ENCODE assay signal across 26 cellular contexts in the genomic region with DNA sequence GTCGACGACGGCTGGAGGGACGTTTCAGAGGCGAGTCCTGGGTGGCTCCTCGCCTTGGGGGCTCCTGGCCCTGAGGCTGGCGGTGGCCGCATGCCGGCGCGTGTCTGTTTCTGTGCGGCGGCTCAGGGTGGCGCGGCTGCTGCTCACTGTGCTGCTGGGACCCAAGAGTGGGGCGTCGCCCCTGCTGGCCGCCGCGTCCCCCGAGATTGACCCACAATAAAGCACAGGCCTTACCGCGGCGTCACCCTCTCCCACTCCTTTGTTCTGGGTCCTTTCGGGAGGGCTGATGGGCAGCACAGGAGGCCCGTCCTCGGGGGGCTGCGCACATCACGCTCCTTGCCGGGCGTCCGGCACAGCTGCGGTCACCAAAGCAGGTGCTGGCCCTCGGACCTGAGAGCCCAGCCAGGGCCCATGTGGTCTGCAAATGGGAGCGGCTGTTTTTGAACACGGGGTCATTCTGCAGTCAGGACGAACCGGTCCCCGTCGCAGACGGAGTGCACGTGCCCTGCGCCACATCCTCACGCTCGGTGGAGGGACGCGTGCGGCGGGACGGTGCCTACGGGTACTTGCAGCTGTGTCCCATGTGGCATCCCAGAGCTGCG.
"Had no signal": no experiment of that assay in that cellular context is flagged by ENCODE, and none has a peak within 500 bp of the region (broad histone marks: within the 10 kb centered on the region; RNA-seq: fewer than 3 reads in every experiment).

No MANE protein-coding gene starts in this region.

- H3K4me2 ChIP-seq: smooth muscle cell had no signal

- H3K27me3 ChIP-seq: ascending aorta, brain microvascular endothelial cell, sigmoid colon had no signal

- DNase-seq: activated CD4-positive, alpha-beta T cell treated with anti-CD3 and anti-CD28 coated beads, Interleukin-2, amount 10 ng/mL, durations not matched to agents 7 days and 5 days; activated CD4-positive, CD25-positive, alpha-beta regulatory T cell treated with anti-CD3 and anti-CD28 coated beads, Interleukin-2, amount 50 U/mL, for 72 hours; activated CD8-positive, alpha-beta memory T cell treated with anti-CD3 and anti-CD28 coated beads, Interleukin-2, amount 10 ng/mL, durations not matched to agents 7 days and 5 days; activated CD8-positive, alpha-beta T cell treated with anti-CD3 and anti-CD28 coated beads for 36 hours; activated gamma-delta T cell treated with Interleukin-2 at 50 U/mL for 16 hours; brain microvascular endothelial cell; effector memory CD4-positive, alpha-beta T cell; hippocampal formation; occipital lobe; sigmoid colon; stimulated activated CD4-positive, alpha-beta T cell treated with anti-CD3 and anti-CD28 coated beads, Interleukin-2, amount 100 ng/mL, for 48 hours; stimulated activated CD8-positive, alpha-beta memory T cell treated with anti-CD3 and anti-CD28 coated beads, Interleukin-4, amount 100 ng/mL, for 48 hours; stimulated activated naive CD4-positive, alpha-beta T cell treated with Interleukin-2 at 50 U/mL for 16 hours; T-cell; WERI-Rb-1 had no signal

- H3K4me1 Mint-ChIP-seq: activated CD8-positive, alpha-beta memory T cell treated with anti-CD3 and anti-CD28 coated beads, Interleukin-2, amount 10 ng/mL, durations not matched to agents 7 days and 5 days; activated naive CD4-positive, alpha-beta T cell treated with anti-CD3 and anti-CD28 coated beads, Interleukin-2, amount 50 U/mL, for 24 hours; neural crest cell; T-cell had no signal

- H3K9me3 ChIP-seq: ascending aorta, sigmoid colon, thoracic aorta had no signal

- H3K9me3 Mint-ChIP-seq: activated CD8-positive, alpha-beta T cell treated with anti-CD3 and anti-CD28 coated beads for 36 hours; activated naive CD4-positive, alpha-beta T cell treated with anti-CD3 and anti-CD28 coated beads, Interleukin-2, amount 50 U/mL, for 24 hours; neural crest cell; T-cell; T-helper 2 cell treated with Interferon-gamma antibody and Interleukin-4, amounts not matched to agents 5 μg/mL and 100 μg/mL, for 36 hours; type B pancreatic cell had no signal

- H3K4me1 ChIP-seq: ascending aorta had no signal

- H3K4me3 ChIP-seq: ascending aorta, sigmoid colon, smooth muscle cell, thoracic aorta had no signal

- H3K27ac Mint-ChIP-seq: activated CD4-positive, alpha-beta T cell treated with anti-CD3 and anti-CD28 coated beads, Interleukin-2, amount 10 ng/mL, durations not matched to agents 7 days and 5 days; activated CD8-positive, alpha-beta memory T cell treated with anti-CD3 and anti-CD28 coated beads, Interleukin-2, amount 10 ng/mL, durations not matched to agents 7 days and 5 days; activated CD8-positive, alpha-beta T cell treated with anti-CD3 and anti-CD28 coated beads for 36 hours; activated naive CD4-positive, alpha-beta T cell treated with anti-CD3 and anti-CD28 coated beads, Interleukin-2, amount 50 U/mL, for 24 hours; T-cell; T-helper 2 cell treated with Interferon-gamma antibody and Interleukin-4, amounts not matched to agents 5 μg/mL and 100 μg/mL, for 36 hours; type B pancreatic cell had no signal

- H3K27ac ChIP-seq: ascending aorta, brain microvascular endothelial cell, sigmoid colon, thoracic aorta, WERI-Rb-1 had no signal

- ATAC-seq: activated CD8-positive, alpha-beta memory T cell treated with anti-CD3 and anti-CD28 coated beads, Interleukin-2, amount 10 ng/mL, durations not matched to agents 7 days and 5 days; activated CD8-positive, alpha-beta T cell treated with anti-CD3 and anti-CD28 coated beads for 36 hours; esophagus mucosa; T-cell had no signal

- H3K27me3 Mint-ChIP-seq: activated CD4-positive, alpha-beta T cell treated with anti-CD3 and anti-CD28 coated beads, Interleukin-2, amount 10 ng/mL, durations not matched to agents 7 days and 5 days; activated CD8-positive, alpha-beta memory T cell treated with anti-CD3 and anti-CD28 coated beads, Interleukin-2, amount 10 ng/mL, durations not matched to agents 7 days and 5 days; activated CD8-positive, alpha-beta T cell treated with anti-CD3 and anti-CD28 coated beads for 36 hours; activated naive CD4-positive, alpha-beta T cell treated with anti-CD3 and anti-CD28 coated beads, Interleukin-2, amount 50 U/mL, for 24 hours; T-cell; type B pancreatic cell had no signal

- FAIRE-seq: colon, endothelial cell of umbilical vein, frontal cortex had no signal

- H3K4me3 Mint-ChIP-seq: activated CD4-positive, alpha-beta T cell treated with anti-CD3 and anti-CD28 coated beads, Interleukin-2, amount 10 ng/mL, durations not matched to agents 7 days and 5 days; activated CD8-positive, alpha-beta memory T cell treated with anti-CD3 and anti-CD28 coated beads, Interleukin-2, amount 10 ng/mL, durations not matched to agents 7 days and 5 days; activated CD8-positive, alpha-beta T cell treated with anti-CD3 and anti-CD28 coated beads for 36 hours; activated naive CD4-positive, alpha-beta T cell treated with anti-CD3 and anti-CD28 coated beads, Interleukin-2, amount 50 U/mL, for 24 hours; T-cell; T-helper 2 cell treated with Interferon-gamma antibody and Interleukin-4, amounts not matched to agents 5 μg/mL and 100 μg/mL, for 36 hours; type B pancreatic cell had no signal
